1 cellular context compared by ENCODE assay signal in genomic region chr5:12460493-12461261, GRCh38.
TF ChIP-seq lines count a peak whose summit lies in the region.

No MANE protein-coding gene starts in this region.

TF ChIP-seq in H1, 55 proteins besides CTCF, POLR2A, EP300 and RAD21 (continued from another document):
- no peak for TF ChIP-seq PHF8 (conservative IDR thresholded peaks at IDR 0.05; ENCODE audit: low read depth, low read length)
- TF ChIP-seq RNF2 (IDR thresholded peaks at IDR 0.05; ENCODE audit: borderline replicate concordance, low read depth, low read length, missing control alignments, poor library complexity, severe bottlenecking): no peak
- TF ChIP-seq YY1 (IDR thresholded peaks at IDR 0.05; ENCODE audit: low read depth, low read length): no peak
- no peak for TF ChIP-seq HDAC2 (IDR thresholded peaks at IDR 0.05; ENCODE audit: borderline replicate concordance in 1 of 2, low read depth in 2 of 2, low read length in 2 of 2)
- no peak for TF ChIP-seq TAF7 (optimal IDR thresholded peaks at IDR 0.05; ENCODE audit: borderline replicate concordance, low read depth, low read length)
- TF ChIP-seq TBP (IDR thresholded peaks at IDR 0.05; ENCODE audit: low read depth, low read length): no peak
- no peak for TF ChIP-seq CHD2 (IDR thresholded peaks at IDR 0.05; ENCODE audit: low read length)
- TF ChIP-seq KDM1A (IDR thresholded peaks at IDR 0.05; ENCODE audit: borderline replicate concordance, low read length): no peak
- TF ChIP-seq, protein P1, sequence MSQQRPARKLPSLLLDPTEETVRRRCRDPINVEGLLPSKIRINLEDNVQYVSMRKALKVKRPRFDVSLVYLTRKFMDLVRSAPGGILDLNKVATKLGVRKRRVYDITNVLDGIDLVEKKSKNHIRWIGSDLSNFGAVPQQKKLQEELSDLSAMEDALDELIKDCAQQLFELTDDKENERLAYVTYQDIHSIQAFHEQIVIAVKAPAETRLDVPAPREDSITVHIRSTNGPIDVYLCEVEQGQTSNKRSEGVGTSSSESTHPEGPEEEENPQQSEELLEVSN (IDR thresholded peaks at IDR 0.05): no peak
- TF ChIP-seq, protein P2, sequence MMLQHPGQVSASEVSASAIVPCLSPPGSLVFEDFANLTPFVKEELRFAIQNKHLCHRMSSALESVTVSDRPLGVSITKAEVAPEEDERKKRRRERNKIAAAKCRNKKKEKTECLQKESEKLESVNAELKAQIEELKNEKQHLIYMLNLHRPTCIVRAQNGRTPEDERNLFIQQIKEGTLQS (IDR thresholded peaks at IDR 0.05; ENCODE audit: insufficient read depth, low read depth, low read length): no peak
- no peak for TF ChIP-seq BRCA1 (IDR thresholded peaks at IDR 0.05; ENCODE audit: low read depth, low read length)
TF ChIP-seq in H1: peak in this region for 0.
